ENCODE assay signal across 23 cellular contexts in genomic region chr5:39534701-39535100, GRCh38.
DNase-seq lines count a peak whose midpoint lies in the region; ATAC-seq, FAIRE-seq and TF ChIP-seq lines count a peak whose summit lies in the region.
"Had no signal": no experiment of that assay in that cellular context is flagged by ENCODE, and none has a peak within 500 bp of the region (broad histone marks: within the 10 kb centered on the region; RNA-seq: fewer than 3 reads in every experiment).

No MANE protein-coding gene starts in this region.

- H2BK120ac ChIP-seq in trophoblast cell (ENCODE audit: insufficient read depth, low read length, poor library complexity): no peak overlapping the region

- H2BK5ac ChIP-seq in trophoblast cell (ENCODE audit: low read depth, low read length, poor library complexity): no peak overlapping the region

- H2BK12ac ChIP-seq in trophoblast cell (ENCODE audit: low read length): no peak overlapping the region

- H3K23ac ChIP-seq in trophoblast cell (ENCODE audit: low read length): no peak overlapping the region

- WGBS in trophoblast cell (ENCODE audit: extremely low coverage, insufficient coverage, insufficient read length): no CpG with 5 or more reads among the region's 3 CpGs

- H3K36me3 ChIP-seq in trophoblast cell (ENCODE audit: control insufficient read depth in 1 of 2, insufficient read depth in 2 of 2, low read length in 2 of 2) (no peaks in the 10 kb centered on the region), gastrocnemius medialis (no peaks in the 10 kb centered on the region)
- H3K36me3 ChIP-seq: BLaER1 had no signal

- H4K8ac ChIP-seq in trophoblast cell (ENCODE audit: low read depth, low read length): no peak overlapping the region

- intact Hi-C loops in gastrocnemius medialis (cut with DNase I; ENCODE audit: low total_unique reads): no loop called here

- no peak overlapping the region for H3K14ac ChIP-seq in trophoblast cell (ENCODE audit: low read length)

- H2AK5ac ChIP-seq in trophoblast cell (ENCODE audit: low read length): no peak overlapping the region

- H3K9me3 ChIP-seq in trophoblast cell (ENCODE audit: insufficient read depth, low read depth, low read length) (no peaks in the 10 kb centered on the region), gastrocnemius medialis (no peaks in the 10 kb centered on the region)
- H3K9me3 ChIP-seq: BLaER1 had no signal

- FAIRE-seq in HTR-8/SVneo (lab: Jason Lieb, UNC): peak; percentile 80
- FAIRE-seq: G401.6, GM12878, GM19239, H1 had no signal

- no peaks in the 10 kb centered on the region for H3K27me3 ChIP-seq in trophoblast cell (ENCODE audit: insufficient read depth, low read length)
- H3K27me3 ChIP-seq in gastrocnemius medialis: no peaks in the 10 kb centered on the region
- H3K27me3 ChIP-seq: BLaER1 had no signal

- H3K4me2 ChIP-seq in trophoblast cell (ENCODE audit: low read length): no peak overlapping the region
- H3K4me2 ChIP-seq: BLaER1 had no signal

- H4K12ac ChIP-seq in trophoblast cell (ENCODE audit: low read depth, low read length): no peak overlapping the region

- TF ChIP-seq CTCF in type B pancreatic cell (conservative IDR thresholded peaks at IDR 0.05) (no peak), gastrocnemius medialis (IDR thresholded peaks at IDR 0.05 in 4 of 5, conservative IDR thresholded peaks at IDR 0.05 in 1 of 5) (no peak)

- in situ Hi-C loops in gastrocnemius medialis (cut with MboI; ENCODE audit: low sequenced_read_pairs in 4 of 4): loop anchor here in 1 of 4 donors (25.0 kb wide), 1 partner anchor 147 kb away; no protein-coding TSS in a partner anchor

- no peaks in the 10 kb centered on the region for H3K36me3 Mint-ChIP-seq in type B pancreatic cell
- H3K36me3 Mint-ChIP-seq: CD8-positive, alpha-beta memory T cell had no signal

- H3K9ac ChIP-seq in trophoblast cell (ENCODE audit: low read length): no peak overlapping the region
- H3K9ac ChIP-seq: BLaER1, GM23248 had no signal

- peaks cover 2% of the 10 kb centered on the region for H3K79me1 ChIP-seq in trophoblast cell (ENCODE audit: low read length)

- no peak overlapping the region for H2AFZ ChIP-seq in trophoblast cell (ENCODE audit: insufficient read depth, low read length, poor library complexity)
- H2AFZ ChIP-seq: GM23248 had no signal

- H3K18ac ChIP-seq in trophoblast cell (ENCODE audit: low read length): no peak overlapping the region

- H3K4me3 Mint-ChIP-seq in type B pancreatic cell: no peak overlapping the region
- H3K4me3 Mint-ChIP-seq: B cell; CD4-positive, alpha-beta T cell; CD8-positive, alpha-beta memory T cell had no signal

- H3K27me3 Mint-ChIP-seq in type B pancreatic cell: no peaks in the 10 kb centered on the region

- peaks cover 4% of the 10 kb centered on the region for H3K9me3 Mint-ChIP-seq in type B pancreatic cell
- H3K9me3 Mint-ChIP-seq: CD4-positive, alpha-beta T cell had no signal

- H3K79me2 ChIP-seq in trophoblast cell (ENCODE audit: control insufficient read depth, insufficient read depth, low read length, poor library complexity): no peaks in the 10 kb centered on the region

- DNase-seq in HTR-8/SVneo (ENCODE audit: insufficient read length, low spot score): no peak
- peak; percentile 31 for DNase-seq in dermis blood vessel endothelial cell
- DNase-seq in trophoblast cell: peak in 1 of 2 donors; percentile 34
- DNase-seq in type B pancreatic cell (ENCODE audit: extremely low spot score, unreplicated experiment): no peak
- no peak for DNase-seq in globus pallidus (ENCODE audit: low spot score)
- DNase-seq in gastrocnemius medialis: no peak
- no peak for DNase-seq in cortex of kidney (lab: John Stamatoyannopoulos, UW)
- DNase-seq: CD4-positive, alpha-beta T cell; CD8-positive, alpha-beta memory T cell; COR-L47; DMS153; DND-41; GM23248; H7; HCEC 1CT had no signal

- no peak overlapping the region for H3K4me3 ChIP-seq in trophoblast cell (ENCODE audit: low read depth, low read length)
- H3K4me3 ChIP-seq in gastrocnemius medialis: no peak overlapping the region
- H3K4me3 ChIP-seq: BLaER1, GM12878, GM23248 had no signal

- H3K4me1 Mint-ChIP-seq in type B pancreatic cell (ENCODE audit: unreplicated experiment): peaks cover 32% of the 10 kb centered on the region
- H3K4me1 Mint-ChIP-seq: B cell; CD8-positive, alpha-beta memory T cell had no signal

- ATAC-seq in gastrocnemius medialis (no peak), HG03571 (IDR thresholded peaks at IDR 0.05; ENCODE audit: unreplicated experiment) (no peak)
- ATAC-seq: GM12878 had no signal

- H3K4me1 ChIP-seq in trophoblast cell (ENCODE audit: control insufficient read depth in 1 of 2, insufficient read depth in 2 of 2, low read length in 2 of 2) (peaks cover 0 to 4% of the 10 kb centered on the region in 2 experiments), gastrocnemius medialis (no peaks in the 10 kb centered on the region)
- H3K4me1 ChIP-seq: BLaER1 had no signal

- H3K4ac ChIP-seq in trophoblast cell (ENCODE audit: low read depth, low read length): no peak overlapping the region

- no peak for TF ChIP-seq POLR2A in gastrocnemius medialis (IDR thresholded peaks at IDR 0.05)

- peak overlapping the region; percentile 74 for H3K27ac Mint-ChIP-seq in type B pancreatic cell
- H3K27ac Mint-ChIP-seq: B cell; CD4-positive, alpha-beta T cell; CD8-positive, alpha-beta memory T cell had no signal

- peak overlapping the region; percentile 25 for H3K27ac ChIP-seq in trophoblast cell (ENCODE audit: low read depth, low read length)
- H3K27ac ChIP-seq in gastrocnemius medialis: no peak overlapping the region
- H3K27ac ChIP-seq: BLaER1, C4-2B, GM23248 had no signal

- no peak overlapping the region for H4K91ac ChIP-seq in trophoblast cell (ENCODE audit: low read depth, low read length)
